ENCODE assay signal across 21 cellular contexts in genomic region chr4:125225806-125226205, GRCh38.
"Had no signal": no experiment of that assay in that cellular context is flagged by ENCODE, and none has a peak within 500 bp of the region (broad histone marks: within the 10 kb centered on the region; RNA-seq: fewer than 3 reads in every experiment).

No MANE protein-coding gene starts in this region.

- H3K4me2 ChIP-seq: SK-N-SH had no signal

- H3K36me3 ChIP-seq: MG63 had no signal

- DNase-seq: Karpas-422, KG1, MG63, NCI-H1092, NCI-H1105 treated with DMSO at 0.1 percent for 48 hours, NCI-H1436, NCI-H187, NCI-H2029, NCI-H2081 treated with DMSO at 0.1 percent for 48 hours, NCI-H2171, NCI-H226, NCI-H446, NCI-H510A, NCI-H524 treated with DMSO at 0.1 percent for 48 hours, NCI-H69, NCI-H774, SHP77, SK-N-SH, SW 1271 had no signal

- H3K27me3 ChIP-seq: MG63 had no signal

- H3K9ac ChIP-seq: SK-N-SH had no signal

- ATAC-seq: Panc1 had no signal

- H3K4me3 ChIP-seq: MG63 had no signal

- H3K27ac ChIP-seq: RWPE1 had no signal

- H3K9me3 ChIP-seq: MG63, SK-N-SH had no signal
